In the genomic region with DNA sequence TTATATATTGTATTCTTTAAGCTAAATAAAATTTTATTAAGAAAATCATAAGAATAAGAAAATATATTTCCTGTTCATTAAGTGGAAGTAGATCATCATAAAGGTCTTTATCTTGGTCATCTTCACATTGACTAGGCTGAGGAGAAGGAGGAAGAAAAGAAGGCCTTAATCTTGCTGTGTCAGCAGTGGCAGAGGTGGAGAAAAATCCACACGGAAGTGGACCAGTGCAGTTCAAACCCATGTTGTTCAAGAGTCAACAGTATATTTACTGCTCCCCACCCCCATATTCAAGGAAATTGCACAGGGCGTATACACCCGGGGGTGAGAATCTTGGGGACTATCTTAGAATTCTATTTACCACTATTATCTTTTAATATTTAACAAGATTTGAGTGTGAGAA, we compare ENCODE assay signal across 27 cellular contexts.
"Had no signal": no experiment of that assay in that cellular context is flagged by ENCODE, and none has a peak within 500 bp of the region (broad histone marks: within the 10 kb centered on the region; RNA-seq: fewer than 3 reads in every experiment).

No MANE protein-coding gene starts in this region.

- H3K9me3 Mint-ChIP-seq: activated B cell treated with CpG ODN at 0.5 μM for 24 hours; activated naive CD8-positive, alpha-beta T cell treated with anti-CD3 and anti-CD28 coated beads for 36 hours; naive thymus-derived CD8-positive, alpha-beta T cell; neural progenitor cell had no signal

- H3K36me3 ChIP-seq: adrenal gland, gastrocnemius medialis, neural progenitor cell, suprapubic skin had no signal

- H3K27ac Mint-ChIP-seq: activated B cell treated with CpG ODN at 0.5 μM for 24 hours; activated CD8-positive, alpha-beta memory T cell treated with anti-CD3 and anti-CD28 coated beads, Interleukin-2, amount 10 ng/mL, durations not matched to agents 7 days and 5 days; activated CD8-positive, alpha-beta T cell treated with anti-CD3 and anti-CD28 coated beads, Interleukin-2, amount 10 ng/mL, durations not matched to agents 7 days and 5 days; activated naive CD8-positive, alpha-beta T cell treated with anti-CD3 and anti-CD28 coated beads for 36 hours; neural progenitor cell had no signal

- H3K4me1 ChIP-seq: body of pancreas, gastrocnemius medialis, spleen, suprapubic skin, upper lobe of right lung had no signal

- ATAC-seq: activated CD8-positive, alpha-beta memory T cell treated with anti-CD3 and anti-CD28 coated beads, Interleukin-2, amount 10 ng/mL, durations not matched to agents 7 days and 5 days; activated CD8-positive, alpha-beta T cell treated with anti-CD3 and anti-CD28 coated beads, Interleukin-2, amount 10 ng/mL, durations not matched to agents 7 days and 5 days; body of pancreas; gastrocnemius medialis; naive thymus-derived CD8-positive, alpha-beta T cell; right cardiac atrium; upper lobe of right lung had no signal

- H3K27me3 ChIP-seq: adrenal gland, body of pancreas, dorsolateral prefrontal cortex, gastrocnemius medialis, neural progenitor cell, spleen, suprapubic skin, tibial artery, upper lobe of right lung had no signal

- H2AFZ ChIP-seq: neural progenitor cell had no signal

- H3K27me3 Mint-ChIP-seq: activated B cell treated with CpG ODN at 0.5 μM for 24 hours; activated CD8-positive, alpha-beta memory T cell treated with anti-CD3 and anti-CD28 coated beads, Interleukin-2, amount 10 ng/mL, durations not matched to agents 7 days and 5 days; activated naive CD8-positive, alpha-beta T cell treated with anti-CD3 and anti-CD28 coated beads for 36 hours; naive thymus-derived CD8-positive, alpha-beta T cell had no signal

- H3K36me3 Mint-ChIP-seq: activated CD8-positive, alpha-beta memory T cell treated with anti-CD3 and anti-CD28 coated beads, Interleukin-2, amount 10 ng/mL, durations not matched to agents 7 days and 5 days had no signal

- H3K4me3 Mint-ChIP-seq: activated B cell treated with CpG ODN at 0.5 μM for 24 hours; activated CD8-positive, alpha-beta memory T cell treated with anti-CD3 and anti-CD28 coated beads, Interleukin-2, amount 10 ng/mL, durations not matched to agents 7 days and 5 days; activated CD8-positive, alpha-beta T cell treated with anti-CD3 and anti-CD28 coated beads, Interleukin-2, amount 10 ng/mL, durations not matched to agents 7 days and 5 days; activated naive CD8-positive, alpha-beta T cell treated with anti-CD3 and anti-CD28 coated beads for 36 hours; naive thymus-derived CD8-positive, alpha-beta T cell; neural progenitor cell had no signal

- H3K27ac ChIP-seq: adrenal gland, body of pancreas, coronary artery, dorsolateral prefrontal cortex, gastrocnemius medialis, neural progenitor cell, spleen, suprapubic skin, tibial artery, upper lobe of right lung had no signal

- DNase-seq: activated B cell treated with CpG ODN at 0.5 μM for 24 hours; activated CD8-positive, alpha-beta memory T cell treated with anti-CD3 and anti-CD28 coated beads, Interleukin-2, amount 10 ng/mL, durations not matched to agents 7 days and 5 days; activated CD8-positive, alpha-beta T cell treated with anti-CD3 and anti-CD28 coated beads, Interleukin-2, amount 10 ng/mL, durations not matched to agents 7 days and 5 days; activated naive CD4-positive, alpha-beta T cell; activated naive CD8-positive, alpha-beta T cell treated with anti-CD3 and anti-CD28 coated beads for 36 hours; activated T-cell treated with anti-CD3 and anti-CD28 coated beads, Interleukin-2, amount 50 U/mL, for 48 hours; adrenal gland; aorta; body of pancreas; cerebellar nuclear complex; dorsolateral prefrontal cortex; effector memory CD4-positive, alpha-beta T cell; gastrocnemius medialis; glutamatergic neuron; midbrain; naive thymus-derived CD8-positive, alpha-beta T cell; posterior cingulate gyrus; right cardiac atrium; spleen; stimulated activated naive CD4-positive, alpha-beta T cell; tibial artery; upper lobe of right lung had no signal

- FAIRE-seq: islet of Langerhans, TTC549 had no signal

- H3K4me3 ChIP-seq: adrenal gland, body of pancreas, coronary artery, dorsolateral prefrontal cortex, gastrocnemius medialis, neural progenitor cell, spleen, suprapubic skin, tibial artery, upper lobe of right lung had no signal

- H3K4me2 ChIP-seq: neural progenitor cell had no signal

- H3K9me3 ChIP-seq: adrenal gland, body of pancreas, gastrocnemius medialis, spleen, suprapubic skin, tibial artery, upper lobe of right lung had no signal
